ENCODE assay signal across 19 cellular contexts in genomic region chr22:27626675-27627443, GRCh38.
"Had no signal": no experiment of that assay in that cellular context is flagged by ENCODE, and none has a peak within 500 bp of the region (broad histone marks: within the 10 kb centered on the region; RNA-seq: fewer than 3 reads in every experiment).

No MANE protein-coding gene starts in this region.

- H3K9me3 Mint-ChIP-seq: activated CD4-positive, alpha-beta T cell treated with anti-CD3 and anti-CD28 coated beads, Interleukin-2, amount 10 ng/mL, durations not matched to agents 24 days and 14 days; activated T-cell treated with anti-CD3 and anti-CD28 coated beads, Interleukin-2, amount 50 U/mL, for 24 hours; activated T-helper 2 cell treated with anti-CD3 and anti-CD28 coated beads, Interferon-gamma antibody, Interleukin-2, Interleukin-4, amounts not matched to agents 10 μg/mL and 5 μg/mL and 100 μg/mL, durations not matched to agents 14 hours and 24 hours and 36 hours had no signal

- H3K36me3 Mint-ChIP-seq: activated naive CD8-positive, alpha-beta T cell treated with anti-CD3 and anti-CD28 coated beads, Interleukin-2, amount 10 ng/mL, durations not matched to agents 7 days and 5 days; naive B cell had no signal

- H3K27ac Mint-ChIP-seq: activated CD4-positive, alpha-beta T cell treated with anti-CD3 and anti-CD28 coated beads, Interleukin-2, amount 10 ng/mL, durations not matched to agents 24 days and 14 days; activated CD8-positive, alpha-beta T cell treated with anti-CD3 and anti-CD28 coated beads, Interleukin-2, amount 10 ng/mL, durations not matched to agents 7 days and 5 days; activated naive CD8-positive, alpha-beta T cell treated with anti-CD3 and anti-CD28 coated beads, Interleukin-2, amount 10 ng/mL, durations not matched to agents 7 days and 5 days; activated T-cell treated with anti-CD3 and anti-CD28 coated beads, Interleukin-2, amount 50 U/mL, for 24 hours; activated T-helper 2 cell treated with anti-CD3 and anti-CD28 coated beads, Interferon-gamma antibody, Interleukin-2, Interleukin-4, amounts not matched to agents 10 μg/mL and 5 μg/mL and 100 μg/mL, durations not matched to agents 14 hours and 24 hours and 36 hours had no signal

- H3K4me3 Mint-ChIP-seq: activated CD4-positive, alpha-beta T cell treated with anti-CD3 and anti-CD28 coated beads, Interleukin-2, amount 10 ng/mL, durations not matched to agents 24 days and 14 days; activated CD8-positive, alpha-beta T cell treated with anti-CD3 and anti-CD28 coated beads, Interleukin-2, amount 10 ng/mL, durations not matched to agents 7 days and 5 days; activated naive CD8-positive, alpha-beta T cell treated with anti-CD3 and anti-CD28 coated beads, Interleukin-2, amount 10 ng/mL, durations not matched to agents 7 days and 5 days; activated T-cell treated with anti-CD3 and anti-CD28 coated beads, Interleukin-2, amount 50 U/mL, for 24 hours; naive B cell had no signal

- H3K4me1 ChIP-seq: body of pancreas, gastrocnemius medialis, left lung, pancreas had no signal

- DNase-seq: activated CD4-positive, alpha-beta T cell treated with anti-CD3 and anti-CD28 coated beads, Interleukin-2, amount 10 ng/mL, durations not matched to agents 24 days and 14 days; activated CD8-positive, alpha-beta T cell treated with anti-CD3 and anti-CD28 coated beads, Interleukin-2, amount 10 ng/mL, durations not matched to agents 7 days and 5 days; activated naive CD4-positive, alpha-beta T cell treated with Interleukin-2 at 50 U/mL for 16 hours; activated naive CD8-positive, alpha-beta T cell treated with anti-CD3 and anti-CD28 coated beads, Interleukin-2, amount 10 ng/mL, durations not matched to agents 7 days and 5 days; activated T-cell treated with anti-CD3 and anti-CD28 coated beads, Interleukin-2, amount 50 U/mL, for 24 hours; body of pancreas; caudate nucleus; gastrocnemius medialis; head of caudate nucleus; left lung; naive B cell; pancreas; stimulated activated CD4-positive, alpha-beta T cell treated with anti-CD3 and anti-CD28 coated beads, Interleukin-4, amount 100 ng/mL, for 24 hours; stimulated activated naive CD4-positive, alpha-beta T cell; T-helper 1 cell; T-helper 9 cell had no signal

- FAIRE-seq: colon, pancreas had no signal

- ATAC-seq: activated CD8-positive, alpha-beta T cell treated with anti-CD3 and anti-CD28 coated beads, Interleukin-2, amount 10 ng/mL, durations not matched to agents 7 days and 5 days; body of pancreas; gastrocnemius medialis; left lung; pancreas; sciatic nerve had no signal

- H3K27me3 ChIP-seq: body of pancreas, gastrocnemius medialis, pancreas had no signal

- H3K27ac ChIP-seq: body of pancreas, gastrocnemius medialis, left lung, pancreas had no signal

- H3K27me3 Mint-ChIP-seq: activated CD4-positive, alpha-beta T cell treated with anti-CD3 and anti-CD28 coated beads, Interleukin-2, amount 10 ng/mL, durations not matched to agents 24 days and 14 days; activated naive CD8-positive, alpha-beta T cell treated with anti-CD3 and anti-CD28 coated beads, Interleukin-2, amount 10 ng/mL, durations not matched to agents 7 days and 5 days; activated T-cell treated with anti-CD3 and anti-CD28 coated beads, Interleukin-2, amount 50 U/mL, for 24 hours; naive B cell had no signal

- H3K9me3 ChIP-seq: body of pancreas, gastrocnemius medialis, left lung, pancreas had no signal

- H3K36me3 ChIP-seq: gastrocnemius medialis, left lung, pancreas had no signal

- H3K4me3 ChIP-seq: body of pancreas, gastrocnemius medialis, left lung, pancreas had no signal

- H3K4me1 Mint-ChIP-seq: activated CD4-positive, alpha-beta T cell treated with anti-CD3 and anti-CD28 coated beads, Interleukin-2, amount 10 ng/mL, durations not matched to agents 24 days and 14 days; activated naive CD8-positive, alpha-beta T cell treated with anti-CD3 and anti-CD28 coated beads, Interleukin-2, amount 10 ng/mL, durations not matched to agents 7 days and 5 days; naive B cell had no signal
